In the genomic region with DNA sequence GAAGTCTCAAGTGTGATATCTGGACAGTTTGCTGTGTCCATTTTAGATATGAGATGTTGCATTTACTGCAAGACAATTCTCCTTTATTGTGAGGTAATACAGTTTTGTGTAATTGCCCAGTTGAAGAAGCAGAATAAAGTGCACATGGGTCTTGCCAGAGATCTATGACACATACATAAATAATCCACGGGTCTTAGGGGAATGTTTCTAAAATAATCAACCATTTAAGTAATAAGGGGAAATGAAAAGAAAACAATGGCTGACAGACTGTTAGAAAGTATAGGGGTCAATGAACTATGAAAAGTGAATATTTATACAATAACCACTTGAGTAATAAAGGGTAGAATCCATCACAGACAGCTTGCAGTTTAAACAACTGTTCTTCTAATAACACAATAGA, we compare ENCODE assay signal across 26 cellular contexts.
A peak's percentile ranks its signal among the peaks of the same experiment; 100 is the strongest.
DNase-seq lines count a peak whose midpoint lies in the region; ATAC-seq and TF ChIP-seq lines count a peak whose summit lies in the region.
"Had no signal": no experiment of that assay in that cellular context is flagged by ENCODE, and none has a peak within 500 bp of the region (broad histone marks: within the 10 kb centered on the region; RNA-seq: fewer than 3 reads in every experiment).

No MANE protein-coding gene starts in this region.

- no peaks in the 10 kb centered on the region for H3K4me1 ChIP-seq in sigmoid colon
- H3K4me1 ChIP-seq: body of pancreas had no signal

- TF ChIP-seq EP300 in sigmoid colon (IDR thresholded peaks at IDR 0.05): no peak

- no peaks in the 10 kb centered on the region for H3K27me3 ChIP-seq in sigmoid colon
- H3K27me3 ChIP-seq: body of pancreas, ovary had no signal

- H3K27ac Mint-ChIP-seq in neural crest cell (ENCODE audit: unreplicated experiment): peak overlapping the region; percentile 9
- H3K27ac Mint-ChIP-seq: activated naive CD8-positive, alpha-beta T cell treated with anti-CD3 and anti-CD28 coated beads, Interleukin-2, amount 10 ng/mL, durations not matched to agents 7 days and 5 days; GM23338; nephron progenitor cell; T-helper 1 cell treated with Interleukin-12 subunit alpha and Interleukin-12 subunit beta and Interleukin-4 antibody, amounts not matched to agents 30 μg/mL and 1 μg/mL, for 36 hours; type B pancreatic cell had no signal

- H3K4me3 ChIP-seq in fibroblast of mammary gland (ENCODE audit: control insufficient read depth, low read depth, low read length) (no peak overlapping the region), sigmoid colon (no peak overlapping the region)
- H3K4me3 ChIP-seq: body of pancreas, GM23338, ovary, SK-N-MC had no signal

- H3K4me1 Mint-ChIP-seq in neural crest cell: no peaks in the 10 kb centered on the region
- H3K4me1 Mint-ChIP-seq: activated naive CD8-positive, alpha-beta T cell treated with anti-CD3 and anti-CD28 coated beads, Interleukin-2, amount 10 ng/mL, durations not matched to agents 7 days and 5 days; GM23338 had no signal

- WGBS in sigmoid colon, 2 donors: 2 to 5% methylated on average over 1 of the region's 1 CpG

- TF ChIP-seq POLR2A in sigmoid colon (IDR thresholded peaks at IDR 0.05): no peak

- peak; percentile 1 for DNase-seq in HS-27A (ENCODE audit: low read depth)
- DNase-seq in amniotic epithelial cell (ENCODE audit: low read depth): peak; percentile 30
- DNase-seq in fibroblast of mammary gland (ENCODE audit: low read depth): peak; percentile 6
- no peak for DNase-seq in neural crest cell (ENCODE audit: low read depth, low spot score)
- DNase-seq in sigmoid colon: no peak
- DNase-seq: activated CD4-positive, alpha-beta T cell treated with anti-CD3 and anti-CD28 coated beads, Interleukin-2, amount 50 U/mL, for 1 hour; activated CD4-positive, CD25-positive, alpha-beta regulatory T cell; activated effector memory CD4-positive, alpha-beta T cell treated with anti-CD3 and anti-CD28 coated beads, Interleukin-2, amount 50 U/mL, for 16 hours; activated naive CD8-positive, alpha-beta T cell treated with anti-CD3 and anti-CD28 coated beads, Interleukin-2, amount 10 ng/mL, durations not matched to agents 7 days and 5 days; activated T-cell treated with anti-CD3 and anti-CD28 coated beads, Interleukin-2, amount 50 U/mL, for 1 hour; body of pancreas; NCI-H1105 treated with DMSO at 0.1 percent for 48 hours; NCI-H1930; NCI-H2171 treated with DMSO at 0.1 percent for 48 hours; NCI-H510A; nephron progenitor cell; NK-92 treated with Interleukin-12 subunit alpha and Interleukin-12 subunit beta, amount 100 ng/mL, for 24 hours; ovary; small intestine; stimulated activated naive CD4-positive, alpha-beta T cell had no signal

- intact Hi-C loops in sigmoid colon (cut with DNase I): no loop called here

- peaks cover 4% of the 10 kb centered on the region for H3K9me3 Mint-ChIP-seq in neural crest cell
- H3K9me3 Mint-ChIP-seq: GM23338, nephron progenitor cell, type B pancreatic cell had no signal

- no peaks in the 10 kb centered on the region for H3K9me3 ChIP-seq in sigmoid colon
- H3K9me3 ChIP-seq: body of pancreas, ovary had no signal

- no peak for ATAC-seq in GM18870 (IDR thresholded peaks at IDR 0.05; ENCODE audit: unreplicated experiment)
- ATAC-seq in HG03342 (IDR thresholded peaks at IDR 0.05; ENCODE audit: unreplicated experiment): no peak
- ATAC-seq: body of pancreas, GM23338 had no signal

- no peak overlapping the region for H3K4me3 Mint-ChIP-seq in neural crest cell
- H3K4me3 Mint-ChIP-seq: activated naive CD8-positive, alpha-beta T cell treated with anti-CD3 and anti-CD28 coated beads, Interleukin-2, amount 10 ng/mL, durations not matched to agents 7 days and 5 days; GM23338; nephron progenitor cell; T-helper 1 cell treated with Interleukin-12 subunit alpha and Interleukin-12 subunit beta and Interleukin-4 antibody, amounts not matched to agents 30 μg/mL and 1 μg/mL, for 36 hours; type B pancreatic cell had no signal

- no peaks in the 10 kb centered on the region for H3K36me3 ChIP-seq in sigmoid colon
- H3K36me3 ChIP-seq: ovary had no signal

- no peak for TF ChIP-seq CTCF in fibroblast of mammary gland (conservative IDR thresholded peaks at IDR 0.05; ENCODE audit: control insufficient read depth, insufficient read depth, low read depth, low read length)
- TF ChIP-seq CTCF in neural crest cell (conservative IDR thresholded peaks at IDR 0.05): no peak
- TF ChIP-seq CTCF in sigmoid colon (IDR thresholded peaks at IDR 0.05): no peak

- H3K27ac ChIP-seq in sigmoid colon: no peak overlapping the region
- H3K27ac ChIP-seq: body of pancreas, ovary, SK-N-MC had no signal

- H3K36me3 Mint-ChIP-seq in neural crest cell (ENCODE audit: low read depth): no peaks in the 10 kb centered on the region
- H3K36me3 Mint-ChIP-seq: activated naive CD8-positive, alpha-beta T cell treated with anti-CD3 and anti-CD28 coated beads, Interleukin-2, amount 10 ng/mL, durations not matched to agents 7 days and 5 days; type B pancreatic cell had no signal

- H3K27me3 Mint-ChIP-seq in neural crest cell (ENCODE audit: low read depth): no peaks in the 10 kb centered on the region
- H3K27me3 Mint-ChIP-seq: activated naive CD8-positive, alpha-beta T cell treated with anti-CD3 and anti-CD28 coated beads, Interleukin-2, amount 10 ng/mL, durations not matched to agents 7 days and 5 days; type B pancreatic cell had no signal

Comparison
In these comparisons a context has a peak if more than half of its experiments do, and no peak if none do; other contexts are left out.
1. DNase-seq: peak in HS-27A (single experiment), amniotic epithelial cell (single experiment) and fibroblast of mammary gland (single experiment); none in neural crest cell (single experiment) and sigmoid colon (single experiment).